Comparison of ENCODE assay signal across 8 cellular contexts in the genomic region with DNA sequence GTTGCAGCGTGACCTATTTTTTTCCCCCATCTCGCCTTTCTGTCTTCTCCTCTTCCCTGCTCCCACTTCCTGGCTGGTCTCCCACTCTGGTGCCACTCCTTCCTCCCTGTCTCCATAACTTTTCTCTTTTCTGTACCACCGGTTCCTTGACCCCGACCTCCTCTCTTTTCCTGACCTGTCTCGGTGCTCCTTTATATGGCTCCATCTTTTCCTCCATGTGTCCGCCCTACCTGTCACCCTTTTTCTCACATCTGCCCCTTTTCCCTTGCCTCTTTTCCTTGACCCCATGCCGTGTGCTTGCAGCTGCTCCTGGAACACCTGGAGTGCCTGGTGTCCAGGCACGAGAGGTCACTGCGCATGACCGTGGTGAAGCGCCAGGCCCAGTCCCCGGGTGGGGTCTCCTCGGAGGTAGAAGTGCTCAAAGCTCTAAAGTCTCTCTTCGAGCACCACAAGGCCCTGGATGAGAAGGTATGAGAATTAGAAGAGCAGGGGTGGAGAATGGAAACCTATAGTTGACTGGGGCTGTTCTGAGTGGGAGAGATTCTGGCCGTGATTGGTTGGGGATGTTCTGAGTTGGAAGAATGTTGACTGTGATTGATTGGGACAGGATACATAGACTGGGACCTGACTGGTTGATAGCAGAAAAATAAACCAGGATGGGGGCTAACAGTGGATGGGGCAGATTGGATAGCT. TPM values are rescaled to one million over a fixed set of nuclear protein-coding genes. Genes with fewer than 3 reads are reported as not detected.
DNase-seq lines count a peak whose midpoint lies in the region; ATAC-seq lines count a peak whose summit lies in the region.

No MANE protein-coding gene starts in this region.

- no peaks in the 10 kb centered on the region for H3K9me3 Mint-ChIP-seq in stimulated activated naive CD8-positive, alpha-beta T cell treated with anti-CD3 and anti-CD28 coated beads, Interleukin-15, Interleukin-2, amounts not matched to agents 100 ng/mL and 50 ng/mL, for 24 hours
- no peaks in the 10 kb centered on the region for H3K9me3 Mint-ChIP-seq in activated naive CD8-positive, alpha-beta T cell (ENCODE audit: low read depth)

- no peak overlapping the region for H3K9ac ChIP-seq in mesenchymal stem cell (ENCODE audit: low read length)

- peaks cover 18% of the 10 kb centered on the region for H3K4me1 Mint-ChIP-seq in stimulated activated naive CD8-positive, alpha-beta T cell treated with anti-CD3 and anti-CD28 coated beads, Interleukin-15, Interleukin-2, amounts not matched to agents 100 ng/mL and 50 ng/mL, for 24 hours (ENCODE audit: low read depth)
- H3K4me1 Mint-ChIP-seq in activated naive CD8-positive, alpha-beta T cell (ENCODE audit: low read depth), result peaks cover 17% of the 10 kb centered on the region

- no peak overlapping the region for H3K14ac ChIP-seq in mesenchymal stem cell (ENCODE audit: low read length in 2 of 2)

- WGBS in mesenchymal stem cell, result 81% methylated on average over 15 of the region's 15 CpGs

- no peak overlapping the region for H2AK5ac ChIP-seq in mesenchymal stem cell (ENCODE audit: low read length, severe bottlenecking)

- H3K79me1 ChIP-seq in mesenchymal stem cell (replicated peaks; ENCODE audit: low read length, poor library complexity, severe bottlenecking), result peaks cover 2% of the 10 kb centered on the region

- peak overlapping the region; percentile 53 for H3K27ac Mint-ChIP-seq in stimulated activated naive CD8-positive, alpha-beta T cell treated with anti-CD3 and anti-CD28 coated beads, Interleukin-15, Interleukin-2, amounts not matched to agents 100 ng/mL and 50 ng/mL, for 24 hours
- H3K27ac Mint-ChIP-seq in activated naive CD8-positive, alpha-beta T cell, result no peak overlapping the region

- H2AFZ ChIP-seq in mesenchymal stem cell (ENCODE audit: low read depth, low read length), result no peak overlapping the region

- peaks cover 0 to 5% of the 10 kb centered on the region in 2 experiments for H3K36me3 ChIP-seq in mesenchymal stem cell (ENCODE audit: control insufficient read depth in 1 of 2, insufficient read depth in 2 of 2, low read depth in 1 of 2, low read length in 2 of 2)

- H3K18ac ChIP-seq in mesenchymal stem cell (ENCODE audit: low read depth in 1 of 2, low read length in 2 of 2), result no peak overlapping the region

- H3K4ac ChIP-seq in mesenchymal stem cell (ENCODE audit: low read depth in 1 of 2, low read length in 2 of 2), result peak overlapping the region in 1 of 2 experiments; percentile 56

- peaks cover 4% of the 10 kb centered on the region for H3K27me3 Mint-ChIP-seq in stimulated activated naive CD8-positive, alpha-beta T cell treated with anti-CD3 and anti-CD28 coated beads, Interleukin-15, Interleukin-2, amounts not matched to agents 100 ng/mL and 50 ng/mL, for 24 hours
- H3K27me3 Mint-ChIP-seq in activated naive CD8-positive, alpha-beta T cell, result no peaks in the 10 kb centered on the region

- no peak overlapping the region for H2BK120ac ChIP-seq in mesenchymal stem cell (ENCODE audit: low read depth, low read length)

- DNase-seq in stimulated activated naive CD8-positive, alpha-beta T cell treated with anti-CD3 and anti-CD28 coated beads, Interleukin-15, Interleukin-2, amounts not matched to agents 100 U/mL and 50 U/mL, for 24 hours, result no peak
- DNase-seq in mesenchymal stem cell, result no peak
- no peak for DNase-seq in GF-D8 (lab: John Stamatoyannopoulos, UW)
- no peak for DNase-seq in SKM-1 treated with dmso at 0.1 percent for 144 hours (lab: John Stamatoyannopoulos, UW; ENCODE audit: unreplicated experiment)
- no peak for DNase-seq in AG20443 (ENCODE audit: low spot score)

- H2BK15ac ChIP-seq in mesenchymal stem cell (ENCODE audit: low read depth, poor library complexity, severe bottlenecking), result no peak overlapping the region

- H2BK5ac ChIP-seq in mesenchymal stem cell (ENCODE audit: low read depth, low read length, poor library complexity, severe bottlenecking), result no peak overlapping the region

- H3K9me3 ChIP-seq in mesenchymal stem cell (ENCODE audit: control insufficient read depth, low read length), result no peaks in the 10 kb centered on the region

- H3K23ac ChIP-seq in mesenchymal stem cell (ENCODE audit: low read length in 2 of 2), result no peak overlapping the region

- no peak overlapping the region for H3K4me3 ChIP-seq in mesenchymal stem cell (ENCODE audit: insufficient read depth in 1 of 2, low read depth in 1 of 2, low read length in 2 of 2)

- peak overlapping the region; percentile 83 for H3K4me3 Mint-ChIP-seq in stimulated activated naive CD8-positive, alpha-beta T cell treated with anti-CD3 and anti-CD28 coated beads, Interleukin-15, Interleukin-2, amounts not matched to agents 100 ng/mL and 50 ng/mL, for 24 hours
- peak overlapping the region; percentile 91 for H3K4me3 Mint-ChIP-seq in activated naive CD8-positive, alpha-beta T cell

- H3K27me3 ChIP-seq in mesenchymal stem cell (ENCODE audit: control insufficient read depth in 1 of 2, insufficient read depth in 1 of 2, low read length in 2 of 2), result peaks cover 5 to 29% of the 10 kb centered on the region in 2 experiments

- no peak for ATAC-seq in stimulated activated naive CD8-positive, alpha-beta T cell treated with anti-CD3 and anti-CD28 coated beads, Interleukin-15, Interleukin-2, amounts not matched to agents 100 U/mL and 50 U/mL, for 24 hours
- no peak for ATAC-seq in GM21825 (IDR thresholded peaks at IDR 0.05; ENCODE audit: unreplicated experiment)

- no peak overlapping the region for H4K91ac ChIP-seq in mesenchymal stem cell (ENCODE audit: low read length)

- no peak overlapping the region for H2BK12ac ChIP-seq in mesenchymal stem cell (ENCODE audit: low read length in 2 of 2)

- peaks cover 11% of the 10 kb centered on the region for H3K4me1 ChIP-seq in mesenchymal stem cell (ENCODE audit: control insufficient read depth, insufficient read depth, low read depth, low read length)

- no peaks in the 10 kb centered on the region for H3K36me3 Mint-ChIP-seq in stimulated activated naive CD8-positive, alpha-beta T cell treated with anti-CD3 and anti-CD28 coated beads, Interleukin-15, Interleukin-2, amounts not matched to agents 100 ng/mL and 50 ng/mL, for 24 hours (ENCODE audit: low read depth)
- H3K36me3 Mint-ChIP-seq in activated naive CD8-positive, alpha-beta T cell, result no peaks in the 10 kb centered on the region

- peak overlapping the region; percentile 6 for H4K8ac ChIP-seq in mesenchymal stem cell (ENCODE audit: low read length)

- H3K27ac ChIP-seq in mesenchymal stem cell (ENCODE audit: low read length, poor library complexity, severe bottlenecking), result no peak overlapping the region

- H3K4me2 ChIP-seq in mesenchymal stem cell (ENCODE audit: low read length, poor library complexity, severe bottlenecking), result no peak overlapping the region

RNA-seq across cellular contexts. Expression of a gene that starts 9.3 kb away (rescaled TPM):
- polyA plus RNA-seq in mesenchymal stem cell (2013, experiment 1 of 2), result 4.4 TPM
- 4.5 TPM for polyA plus RNA-seq in mesenchymal stem cell (2013, experiment 2 of 2)

RNA-seq across cellular contexts. Expression of a gene that starts 9.7 kb away (rescaled TPM):
- polyA plus RNA-seq in mesenchymal stem cell (2013, experiment 1 of 2), result 0.79 TPM
- 0.79 TPM for polyA plus RNA-seq in mesenchymal stem cell (2013, experiment 2 of 2)

RNA-seq across cellular contexts. Expression of a gene that starts 14.5 kb away (rescaled TPM):
- polyA plus RNA-seq in mesenchymal stem cell (2013, experiment 1 of 2), result 5.4 TPM
- 5.1 TPM for polyA plus RNA-seq in mesenchymal stem cell (2013, experiment 2 of 2)

RNA-seq across cellular contexts. Expression of a gene that starts 26.5 kb away (rescaled TPM):
- not detected for polyA plus RNA-seq in mesenchymal stem cell (2013, experiment 1 of 2)
- not detected for polyA plus RNA-seq in mesenchymal stem cell (2013, experiment 2 of 2)

RNA-seq across cellular contexts. Expression of a gene that starts 28.9 kb away (rescaled TPM):
- 30.1 TPM for polyA plus RNA-seq in mesenchymal stem cell (2013, experiment 1 of 2)
- 30.7 TPM for polyA plus RNA-seq in mesenchymal stem cell (2013, experiment 2 of 2)
